ENCODE assay signal across 28 cellular contexts in the genomic region with DNA sequence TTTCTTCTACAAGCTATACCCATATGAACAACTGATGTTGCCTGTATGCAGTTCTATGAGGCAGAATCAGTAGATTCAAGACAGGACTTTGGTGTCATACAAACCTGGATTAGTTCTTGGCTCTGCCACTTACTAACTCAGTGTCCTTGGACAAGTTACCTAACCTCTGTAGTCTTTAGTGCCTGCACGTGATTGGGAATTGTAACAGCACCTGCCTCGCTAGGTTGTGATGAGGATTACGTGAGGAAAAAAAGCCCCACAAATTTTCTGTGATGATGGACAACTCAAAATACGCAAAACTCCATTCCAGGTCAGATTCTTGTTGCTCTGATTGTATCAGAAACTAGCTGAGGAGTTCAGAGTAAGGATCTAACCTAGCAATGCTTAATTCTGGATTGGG.
DNase-seq lines count a peak whose midpoint lies in the region; ATAC-seq, FAIRE-seq and TF ChIP-seq lines count a peak whose summit lies in the region.
"Had no signal": no experiment of that assay in that cellular context is flagged by ENCODE, and none has a peak within 500 bp of the region (broad histone marks: within the 10 kb centered on the region; RNA-seq: fewer than 3 reads in every experiment).

No MANE protein-coding gene starts in this region.

- H3K27me3 ChIP-seq in body of pancreas (no peaks in the 10 kb centered on the region), gastroesophageal sphincter (no peaks in the 10 kb centered on the region), pancreas (no peaks in the 10 kb centered on the region), subcutaneous abdominal adipose tissue (ENCODE audit: control insufficient read depth in 5 of 5, insufficient read depth in 4 of 5, low read length in 5 of 5) (no peaks in the 10 kb centered on the region)
- H3K27me3 ChIP-seq: adrenal gland, spleen, upper lobe of right lung had no signal

- H3K9ac ChIP-seq in subcutaneous abdominal adipose tissue (ENCODE audit: low read length in 5 of 5): no peak overlapping the region

- DNase-seq in body of pancreas (peak in 1 of 4 donors; percentile 19), pancreas (no peak), RCC 7860 (ENCODE audit: low spot score) (no peak), MV-4-11 (lab: John Stamatoyannopoulos, UW) (no peak)
- DNase-seq: activated CD8-positive, alpha-beta T cell treated with anti-CD3 and anti-CD28 coated beads for 36 hours; activated naive CD4-positive, alpha-beta T cell treated with anti-CD3 and anti-CD28 coated beads, Interleukin-2, amount 10 ng/mL, durations not matched to agents 7 days and 5 days; DMS79; H9; KG1; lower lobe of right lung; naive thymus-derived CD8-positive, alpha-beta T cell; NCI-H1417; NCI-H2081; NCI-H2227 treated with DMSO at 0.1 percent for 48 hours; NK-92 treated with Interleukin-12 subunit alpha and Interleukin-12 subunit beta, amount 100 ng/mL, for 24 hours; nucleus accumbens; spleen; stimulated activated CD4-positive, alpha-beta T cell treated with anti-CD3 and anti-CD28 coated beads, Interleukin-2, amount 100 ng/mL, for 24 hours; stimulated activated CD8-positive, alpha-beta memory T cell treated with anti-CD3 and anti-CD28 coated beads, Interleukin-4, amount 100 ng/mL, for 48 hours; upper lobe of right lung had no signal

- H3K4me3 ChIP-seq in body of pancreas (no peak overlapping the region), gastroesophageal sphincter (no peak overlapping the region), pancreas (no peak overlapping the region), subcutaneous abdominal adipose tissue (ENCODE audit: low read depth in 1 of 5, low read length in 5 of 5) (no peak overlapping the region)
- H3K4me3 ChIP-seq: upper lobe of right lung had no signal

- no peak for TF ChIP-seq POLR2A in body of pancreas (IDR thresholded peaks at IDR 0.05)
- no peak for TF ChIP-seq POLR2A in gastroesophageal sphincter (IDR thresholded peaks at IDR 0.05)

- no peak overlapping the region for H3K27ac ChIP-seq in body of pancreas
- H3K27ac ChIP-seq in gastroesophageal sphincter: peak overlapping the region; percentile 49 to 75 (median 62)
- H3K27ac ChIP-seq in pancreas: no peak overlapping the region
- H3K27ac ChIP-seq in subcutaneous abdominal adipose tissue (ENCODE audit: low read depth, low read length): peak overlapping the region; percentile 32
- H3K27ac ChIP-seq: HL-60, upper lobe of right lung had no signal

- 43 to 50% methylated on average over 4 of the region's 4 CpGs for WGBS in body of pancreas, 2 donors
- WGBS in gastroesophageal sphincter (ENCODE audit: low coverage in 1 of 2), 2 donors: 83 to 95% methylated on average over 3 to 4 of the region's 4 CpGs
- WGBS in pancreas, 2 donors: 39 to 55% methylated on average over 4 of the region's 4 CpGs

- TF ChIP-seq CTCF in body of pancreas (IDR thresholded peaks at IDR 0.05): no peak
- TF ChIP-seq CTCF in gastroesophageal sphincter (IDR thresholded peaks at IDR 0.05): no peak
- no peak for TF ChIP-seq CTCF in pancreas (IDR thresholded peaks at IDR 0.05)

- ATAC-seq in body of pancreas (peak; percentile 47), gastroesophageal sphincter (no peak), pancreas (peak; percentile 20 to 84 (median 46)), GM21619 (IDR thresholded peaks at IDR 0.05; ENCODE audit: unreplicated experiment) (no peak), HG02840 (IDR thresholded peaks at IDR 0.05; ENCODE audit: low FRiP score, unreplicated experiment) (no peak)
- ATAC-seq: activated CD8-positive, alpha-beta T cell treated with anti-CD3 and anti-CD28 coated beads for 36 hours; naive thymus-derived CD8-positive, alpha-beta T cell had no signal

- H3K4me1 ChIP-seq in body of pancreas (peaks cover 17% of the 10 kb centered on the region), gastroesophageal sphincter (peaks cover 38 to 100% (median 41%) of the 10 kb centered on the region in 3 donors), pancreas (peaks cover 0 to 4% (median 0%) of the 10 kb centered on the region in 3 donors), subcutaneous abdominal adipose tissue (ENCODE audit: control insufficient read depth in 5 of 5, insufficient read depth in 5 of 5, low read length in 5 of 5) (peaks cover 2 to 40% (median 20%) of the 10 kb centered on the region in 5 donors)

- FAIRE-seq in pancreas (lab: Jason Lieb, UNC): no peak
- no peak for FAIRE-seq in RCC 7860 (lab: Jason Lieb, UNC)
- FAIRE-seq: G401.6, keratinocyte had no signal

- no peak for TF ChIP-seq EP300 in gastroesophageal sphincter (IDR thresholded peaks at IDR 0.05)

- intact Hi-C loops in body of pancreas (cut with DNase I) (no loop called here), pancreas (cut with DNase I) (no loop called here)

- no peaks in the 10 kb centered on the region for H3K36me3 ChIP-seq in body of pancreas (replicated peaks in 1 of 2; ENCODE audit: insufficient read depth in 1 of 2, low read depth in 2 of 2)
- no peaks in the 10 kb centered on the region for H3K36me3 ChIP-seq in gastroesophageal sphincter
- no peaks in the 10 kb centered on the region for H3K36me3 ChIP-seq in pancreas
- H3K36me3 ChIP-seq in subcutaneous abdominal adipose tissue (ENCODE audit: control insufficient read depth in 5 of 5, insufficient read depth in 5 of 5, low read length in 5 of 5): no peaks in the 10 kb centered on the region
- H3K36me3 ChIP-seq: adrenal gland, lower lobe of right lung, spleen, upper lobe of right lung had no signal

- H3K9me3 ChIP-seq in body of pancreas: no peaks in the 10 kb centered on the region
- H3K9me3 ChIP-seq in gastroesophageal sphincter: no peaks in the 10 kb centered on the region
- H3K9me3 ChIP-seq in pancreas: no peaks in the 10 kb centered on the region
- H3K9me3 ChIP-seq in subcutaneous abdominal adipose tissue (ENCODE audit: control insufficient read depth in 5 of 5, low read length in 5 of 5): no peaks in the 10 kb centered on the region
- H3K9me3 ChIP-seq: adrenal gland, lower lobe of right lung, spleen, upper lobe of right lung had no signal

Comparison
In these comparisons a context has a peak if more than half of its experiments do, and no peak if none do; other contexts are left out.
1. ATAC-seq: peak in body of pancreas (single experiment) and pancreas (4 of 4); none in gastroesophageal sphincter (single experiment), GM21619 (single experiment) and HG02840 (single experiment).
2. H3K27ac ChIP-seq: peak in gastroesophageal sphincter (4 of 4) and subcutaneous abdominal adipose tissue (single experiment); none in body of pancreas (0 of 4) and pancreas (0 of 4).